ENCODE assay signal across 28 cellular contexts in genomic region chr1:40704817-40705733, GRCh38. TPM values are rescaled to one million over a fixed set of nuclear protein-coding genes. Genes with fewer than 3 reads are reported as not detected.
A peak's percentile ranks its signal among the peaks of the same experiment; 100 is the strongest.
DNase-seq lines count a peak whose midpoint lies in the region; ATAC-seq, FAIRE-seq and TF ChIP-seq lines count a peak whose summit lies in the region.
"Had no signal": no experiment of that assay in that cellular context is flagged by ENCODE, and none has a peak within 500 bp of the region (broad histone marks: within the 10 kb centered on the region; RNA-seq: fewer than 3 reads in every experiment).

No MANE protein-coding gene starts in this region.

- no peaks in the 10 kb centered on the region for H3K9me2 ChIP-seq in OCI-LY7 (ENCODE audit: insufficient read depth, low read length)

- peaks cover 52% of the 10 kb centered on the region for H3K4me1 Mint-ChIP-seq in activated naive CD8-positive, alpha-beta T cell (ENCODE audit: low read depth)
- peaks cover 55% of the 10 kb centered on the region for H3K4me1 Mint-ChIP-seq in activated naive CD8-positive, alpha-beta T cell treated with anti-CD3 and anti-CD28 coated beads, Interleukin-2, amount 50 U/mL, for 24 hours
- H3K4me1 Mint-ChIP-seq in type B pancreatic cell (ENCODE audit: unreplicated experiment) (peaks cover 24% of the 10 kb centered on the region), endothelial cell (ENCODE audit: unreplicated experiment) (peaks cover 18% of the 10 kb centered on the region), Caco-2 (ENCODE audit: low read depth, unreplicated experiment) (no peaks in the 10 kb centered on the region)

- H2AFZ ChIP-seq in OCI-LY7 (ENCODE audit: low read length), result no peak overlapping the region
- no peak overlapping the region for H2AFZ ChIP-seq in HepG2 (ENCODE audit: low read length)
- H2AFZ ChIP-seq: GM23248 had no signal

- FAIRE-seq in HepG2 (lab: Jason Lieb, UNC), result no peak
- FAIRE-seq: A549, frontal cortex had no signal

- H3K27me3 Mint-ChIP-seq in activated naive CD8-positive, alpha-beta T cell, result no peaks in the 10 kb centered on the region
- H3K27me3 Mint-ChIP-seq in activated naive CD8-positive, alpha-beta T cell treated with anti-CD3 and anti-CD28 coated beads, Interleukin-2, amount 50 U/mL, for 24 hours, result no peaks in the 10 kb centered on the region
- H3K27me3 Mint-ChIP-seq in type B pancreatic cell, result no peaks in the 10 kb centered on the region
- H3K27me3 Mint-ChIP-seq in endothelial cell (ENCODE audit: unreplicated experiment), result peaks cover 3% of the 10 kb centered on the region
- H3K27me3 Mint-ChIP-seq in Caco-2 (ENCODE audit: insufficient read depth, unreplicated experiment), result no peaks in the 10 kb centered on the region

- DNase-seq in activated naive CD8-positive, alpha-beta T cell treated with anti-CD3 and anti-CD28 coated beads, Interleukin-2, amount 50 U/mL, for 24 hours, result no peak
- no peak for DNase-seq in OCI-LY7 (ENCODE audit: low spot score)
- no peak for DNase-seq in HepG2 (ENCODE audit: low spot score)
- no peak for DNase-seq in type B pancreatic cell (ENCODE audit: extremely low spot score, unreplicated experiment)
- no peak for DNase-seq in endothelial cell (ENCODE audit: low spot score)
- no peak for DNase-seq in Caco-2
- no peak for DNase-seq in RWPE1 (ENCODE audit: low spot score)
- DNase-seq: activated naive CD4-positive, alpha-beta T cell treated with anti-CD3 and anti-CD28 coated beads, Interleukin-2, amount 50 U/mL, for 16 hours; aorta; cortex of kidney; endodermal cell; esophagus squamous epithelium; GM23248; hippocampal formation; KG1; NCI-H1436 treated with DMSO at 0.1 percent for 48 hours; NCI-H524 treated with DMSO at 0.1 percent for 48 hours; RPMI8226; stimulated activated CD4-positive, alpha-beta T cell treated with anti-CD3 and anti-CD28 coated beads, Interleukin-2, amount 100 ng/mL, for 24 hours; upper lobe of left lung; WERI-Rb-1 had no signal

- CTCF ChIA-PET in OCI-LY7 (lab: Charles Lee; ENCODE audit: unreplicated experiment), result interaction anchor here (0.6 kb wide), 1 partner anchor 11 kb away, joined by 5 read pairs; no protein-coding TSS in a partner anchor
- CTCF ChIA-PET in HepG2 (lab: Yijun Ruan, JAX; ENCODE audit: low intra/inter-chr PET ratio, low total read pairs), result no interaction called here
- CTCF ChIA-PET in Caco-2 (lab: Charles Lee), result interaction anchor here (1.2 kb wide), 1 partner anchor 60 kb away, joined by 3 read pairs; no protein-coding TSS in a partner anchor
- CTCF ChIA-PET in RWPE1 (lab: Yijun Ruan, JAX), result interaction anchor here (0.5 kb wide), 1 partner anchor 92 kb away, joined by 3 read pairs; no protein-coding TSS in a partner anchor

- intact Hi-C loops in OCI-LY7 (cut with micrococcal nuclease; ENCODE audit: unreplicated experiment), result no loop called here
- intact Hi-C loops in HepG2 (cut with micrococcal nuclease; ENCODE audit: unreplicated experiment), result no loop called here
- intact Hi-C loops in Caco-2 (cut with micrococcal nuclease; ENCODE audit: unreplicated experiment), result no loop called here

- H3K36me3 Mint-ChIP-seq in activated naive CD8-positive, alpha-beta T cell, result no peaks in the 10 kb centered on the region
- peaks cover 2% of the 10 kb centered on the region for H3K36me3 Mint-ChIP-seq in activated naive CD8-positive, alpha-beta T cell treated with anti-CD3 and anti-CD28 coated beads, Interleukin-2, amount 50 U/mL, for 24 hours (ENCODE audit: low read depth)
- H3K36me3 Mint-ChIP-seq in type B pancreatic cell, result no peaks in the 10 kb centered on the region
- H3K36me3 Mint-ChIP-seq in endothelial cell (ENCODE audit: low read depth, unreplicated experiment), result no peaks in the 10 kb centered on the region
- peaks cover 12% of the 10 kb centered on the region for H3K36me3 Mint-ChIP-seq in Caco-2 (ENCODE audit: insufficient read depth, unreplicated experiment)

- H3K9me3 Mint-ChIP-seq in activated naive CD8-positive, alpha-beta T cell (ENCODE audit: low read depth), result no peaks in the 10 kb centered on the region
- no peaks in the 10 kb centered on the region for H3K9me3 Mint-ChIP-seq in activated naive CD8-positive, alpha-beta T cell treated with anti-CD3 and anti-CD28 coated beads, Interleukin-2, amount 50 U/mL, for 24 hours
- H3K9me3 Mint-ChIP-seq in type B pancreatic cell (no peaks in the 10 kb centered on the region), endothelial cell (ENCODE audit: unreplicated experiment) (no peaks in the 10 kb centered on the region), Caco-2 (ENCODE audit: unreplicated experiment) (no peaks in the 10 kb centered on the region)
- H3K9me3 Mint-ChIP-seq: endodermal cell had no signal

- POLR2A ChIA-PET in OCI-LY7 (lab: Charles Lee), result interaction anchor here (0.7 to 15.4 kb wide), 4 partner anchors 12 to 78 kb away, joined by 3 to 168 read pairs (median 4); partner anchors contain the start of gene NFYC
- POLR2A ChIA-PET in HepG2 (lab: Yijun Ruan, JAX), result interaction anchor here (2.8 to 8.4 kb wide), 2 partner anchors 13 to 53 kb away, joined by 9 to 97 read pairs; partner anchors contain the start of gene NFYC
- POLR2A ChIA-PET in Caco-2 (lab: Charles Lee), result no interaction called here
- POLR2A ChIA-PET in RWPE1 (lab: Yijun Ruan, JAX; ENCODE audit: low non-redundant PET), result no interaction called here

- WGBS in HepG2 (ENCODE audit: low lambda C conversion rate), result 61% methylated on average over 3 of the region's 3 CpGs

- H3K27ac Mint-ChIP-seq in activated naive CD8-positive, alpha-beta T cell, result peak overlapping the region; percentile 34
- H3K27ac Mint-ChIP-seq in activated naive CD8-positive, alpha-beta T cell treated with anti-CD3 and anti-CD28 coated beads, Interleukin-2, amount 50 U/mL, for 24 hours, result no peak overlapping the region
- H3K27ac Mint-ChIP-seq in type B pancreatic cell (peak overlapping the region; percentile 94), endothelial cell (ENCODE audit: unreplicated experiment) (no peak overlapping the region), Caco-2 (ENCODE audit: unreplicated experiment) (no peak overlapping the region)

- H4K20me1 ChIP-seq in OCI-LY7 (ENCODE audit: insufficient read depth, low read length) (no peaks in the 10 kb centered on the region), HepG2 (ENCODE audit: insufficient read depth, low read length) (no peaks in the 10 kb centered on the region)

- no TSS peak for BruUV-seq in OCI-LY7 (replicated peaks; lab: Mats Ljungman, UMichigan)
- BruUV-seq in HepG2 (replicated peaks; lab: Mats Ljungman, UMichigan), result no TSS peak
- no TSS peak for BruUV-seq in Caco-2 (replicated peaks; lab: Mats Ljungman, UMichigan)

- peak overlapping the region; percentile 16; the same call in 1 of the 2 replicates for H3K4me2 ChIP-seq in OCI-LY7 (ENCODE audit: low read length)
- peak overlapping the region; percentile 25; the same call in 1 of the 2 replicates for H3K4me2 ChIP-seq in HepG2 (ENCODE audit: low read depth, low read length)
- H3K4me2 ChIP-seq: A549 had no signal

- no peaks in the 10 kb centered on the region for H3K36me3 ChIP-seq in OCI-LY7 (ENCODE audit: insufficient read depth, low read length)
- H3K36me3 ChIP-seq in HepG2 (replicated peaks in 1 of 2; ENCODE audit: control insufficient read depth in 1 of 2, insufficient read depth in 2 of 2, low read length in 2 of 2), result no peaks in the 10 kb centered on the region
- no peaks in the 10 kb centered on the region for H3K36me3 ChIP-seq in Caco-2 (ENCODE audit: control insufficient read depth, insufficient read depth, low read length)
- H3K36me3 ChIP-seq: esophagus squamous epithelium, neutrophil, upper lobe of left lung, WERI-Rb-1 had no signal

- no peak for TF ChIP-seq EP300 in HepG2 (IDR thresholded peaks at IDR 0.05; ENCODE audit: low read depth in 2 of 2, low read length in 2 of 2)
- TF ChIP-seq EP300 in HepG2 (CRISPR knock-in tag; IDR thresholded peaks at IDR 0.05; ENCODE audit: borderline replicate concordance), result no peak

- no peak overlapping the region for H3K4me3 Mint-ChIP-seq in activated naive CD8-positive, alpha-beta T cell
- no peak overlapping the region for H3K4me3 Mint-ChIP-seq in activated naive CD8-positive, alpha-beta T cell treated with anti-CD3 and anti-CD28 coated beads, Interleukin-2, amount 50 U/mL, for 24 hours
- H3K4me3 Mint-ChIP-seq in type B pancreatic cell, result no peak overlapping the region
- no peak overlapping the region for H3K4me3 Mint-ChIP-seq in endothelial cell (ENCODE audit: unreplicated experiment)
- H3K4me3 Mint-ChIP-seq in Caco-2 (ENCODE audit: unreplicated experiment), result no peak overlapping the region
- H3K4me3 Mint-ChIP-seq: endodermal cell had no signal

- in situ Hi-C loops in HepG2 (cut with HindIII; ENCODE audit: extremely low pct_ligation_motif_present, low pct_unique_long_range_greater_than_20kb), result no loop called here

- H3K27ac ChIP-seq in OCI-LY7 (ENCODE audit: low read depth, low read length, poor library complexity, severe bottlenecking) (no peak overlapping the region), HepG2 (ENCODE audit: extremely low read length, insufficient read depth, low read length) (no peak overlapping the region), RWPE1 (no peak overlapping the region)
- H3K27ac ChIP-seq: A549, GM23248, neutrophil, upper lobe of left lung, WERI-Rb-1 had no signal

- no peak overlapping the region for H3K4me3 ChIP-seq in OCI-LY7 (ENCODE audit: low read depth, low read length, poor library complexity, severe bottlenecking)
- H3K4me3 ChIP-seq in HepG2 (replicated peaks in 1 of 3; ENCODE audit: insufficient read depth in 1 of 3, low read depth in 2 of 3, low read length in 3 of 3), result no peak overlapping the region
- H3K4me3 ChIP-seq in Caco-2 (ENCODE audit: low read depth, low read length), result no peak overlapping the region
- H3K4me3 ChIP-seq: A549, esophagus squamous epithelium, GM23248, lung, skin epidermis, upper lobe of left lung had no signal

- TF ChIP-seq POLR2A in HepG2 (IDR thresholded peaks at IDR 0.05; ENCODE audit: insufficient read depth in 1 of 2, low read depth in 2 of 2, low read length in 2 of 2), result no peak

- H3K9me3 ChIP-seq in OCI-LY7 (ENCODE audit: low read length) (no peaks in the 10 kb centered on the region), HepG2 (ENCODE audit: low read length) (no peaks in the 10 kb centered on the region), Caco-2 (no peaks in the 10 kb centered on the region)
- H3K9me3 ChIP-seq: A549, esophagus squamous epithelium, neutrophil, upper lobe of left lung had no signal

- no peaks in the 10 kb centered on the region; a peak in 1 of 5 replicates for H3K27me3 ChIP-seq in HepG2 (ENCODE audit: control insufficient read depth in 1 of 2, insufficient read depth in 2 of 2, low read length in 2 of 2)
- H3K27me3 ChIP-seq in Caco-2 (replicated peaks; ENCODE audit: control insufficient read depth, insufficient read depth, low read length), result no peaks in the 10 kb centered on the region
- H3K27me3 ChIP-seq: esophagus squamous epithelium, neutrophil, upper lobe of left lung had no signal

- H3K4me1 ChIP-seq in OCI-LY7 (ENCODE audit: insufficient read depth, low read length, poor library complexity, severe bottlenecking) (peaks cover 68% of the 10 kb centered on the region), HepG2 (ENCODE audit: insufficient read depth, low read length) (peaks cover 68% of the 10 kb centered on the region), Caco-2 (peaks cover 10% of the 10 kb centered on the region)

- no peak for TF ChIP-seq CTCF in OCI-LY7 (conservative IDR thresholded peaks at IDR 0.05; ENCODE audit: low read length)
- TF ChIP-seq CTCF in HepG2 (CRISPR knock-in tag; IDR thresholded peaks at IDR 0.05), result no peak
- no peak for TF ChIP-seq CTCF in type B pancreatic cell (conservative IDR thresholded peaks at IDR 0.05)
- no peak for TF ChIP-seq CTCF in endothelial cell (IDR thresholded peaks at IDR 0.05; ENCODE audit: unreplicated experiment)
- no peak for TF ChIP-seq CTCF in Caco-2 (IDR thresholded peaks at IDR 0.05; ENCODE audit: insufficient read depth in 1 of 2, low read depth in 1 of 2, low read length in 1 of 2, severe bottlenecking in 1 of 2, unreplicated experiment in 1 of 2)
- no peak for TF ChIP-seq CTCF in RWPE1 (conservative IDR thresholded peaks at IDR 0.05; ENCODE audit: low read depth)

- no peak for ATAC-seq in activated naive CD8-positive, alpha-beta T cell treated with anti-CD3 and anti-CD28 coated beads, Interleukin-2, amount 50 U/mL, for 24 hours
- ATAC-seq in HepG2, result no peak
- ATAC-seq: A549, SK-N-SH treated with all-trans-retinoic acid at 6 μM for 48 hours had no signal

- no peak overlapping the region for H3K9ac ChIP-seq in HepG2 (ENCODE audit: insufficient read depth, low read depth, low read length)
- H3K9ac ChIP-seq: GM23248 had no signal

- no peak for TF ChIP-seq RAD21 in HepG2 (CRISPR knock-in tag; IDR thresholded peaks at IDR 0.05)

- H3K79me2 ChIP-seq in OCI-LY7 (ENCODE audit: insufficient read depth, low read depth, low read length) (peaks cover 99% of the 10 kb centered on the region), HepG2 (ENCODE audit: insufficient read depth, low read length) (peaks cover 86% of the 10 kb centered on the region)

RNA-seq across cellular contexts. Expression of gene NFYC, which starts 13.6 kb away (rescaled TPM):
- 29.3 and 39.1 TPM in 2 replicates for total RNA-seq in OCI-LY7 (2014; rRNA removed; shearing (Covaris generic))
- total RNA-seq in OCI-LY7 (2022), result 71.0 and 77.1 TPM in 2 replicates
- total RNA-seq in HepG2 (2016; rRNA removed; fragmentation: Illumina TruSeq; extraction: Trizol), result 33.9 and 41.3 TPM in 2 replicates
- total RNA-seq in HepG2 (2016; cell fraction: cytosol; rRNA removed; fragmentation: Illumina TruSeq; extraction: Trizol; ENCODE audit: low read depth), result 25.9 and 26.3 TPM in 2 replicates
- total RNA-seq in HepG2 (2016; cell fraction: insoluble cytoplasmic fraction; rRNA removed; fragmentation: Illumina TruSeq; extraction: Trizol), result 33.9 and 40.9 TPM in 2 replicates
- 39.1 and 40.3 TPM in 2 replicates for total RNA-seq in HepG2 (2016; cell fraction: membrane; rRNA removed; fragmentation: Illumina TruSeq; extraction: Trizol)
- total RNA-seq in HepG2 (2016; cell fraction: nucleus; rRNA removed; fragmentation: Illumina TruSeq; extraction: Trizol), result 32.4 and 36.8 TPM in 2 replicates
- 69.6 and 73.7 TPM in 2 replicates for polyA plus RNA-seq in HepG2 (2011; rRNA removed)
- 53.5 and 68.5 TPM in 2 replicates for polyA plus RNA-seq in HepG2 (2011; cell fraction: cytosol; rRNA removed)
- polyA plus RNA-seq in HepG2 (2011; cell fraction: nucleus; rRNA removed), result 81.8 and 103 TPM in 2 replicates
- 34.0 and 34.2 TPM in 2 replicates for polyA plus RNA-seq in HepG2 (2012)
- 36.8 and 37.1 TPM in 2 replicates for polyA plus RNA-seq in HepG2 (2016; cell fraction: cytosol; fragmentation: Illumina TruSeq; extraction: Trizol; ENCODE audit: low read depth)
- polyA plus RNA-seq in HepG2 (2016; cell fraction: insoluble cytoplasmic fraction; fragmentation: Illumina TruSeq; extraction: Trizol; ENCODE audit: low read depth), result 67.3 and 76.9 TPM in 2 replicates
- polyA plus RNA-seq in HepG2 (2016; cell fraction: membrane; fragmentation: Illumina TruSeq; extraction: Trizol; ENCODE audit: low read depth), result 46.4 and 53.8 TPM in 2 replicates
- 88.2 and 99.1 TPM in 2 replicates for polyA plus RNA-seq in HepG2 (2016; cell fraction: nucleus; fragmentation: Illumina TruSeq; extraction: Trizol; ENCODE audit: insufficient read depth, low read depth)
- 97.3 and 101 TPM in 2 replicates for polyA minus RNA-seq in HepG2 (2011; rRNA and poly(A)+ RNA removed; ENCODE audit: low replicate concordance)
- polyA minus RNA-seq in HepG2 (2011; cell fraction: cytosol; rRNA and poly(A)+ RNA removed), result 34.4 and 38.4 TPM in 2 replicates
- polyA minus RNA-seq in HepG2 (2011; cell fraction: nucleus; rRNA and poly(A)+ RNA removed), result 57.3 and 58.2 TPM in 2 replicates
- total RNA-seq in type B pancreatic cell (ENCODE audit: low replicate concordance), result 70.0 and 71.3 TPM in 2 replicates
- total RNA-seq in endothelial cell (ENCODE audit: unreplicated experiment), result 49.7 TPM
- 45.5 and 61.6 TPM in 2 replicates for total RNA-seq in Caco-2 (2022)

RNA-seq across cellular contexts. Expression of gene RIMS3, which starts 39.6 kb away (rescaled TPM):
- 79.5 and 89.3 TPM in 2 replicates for total RNA-seq in OCI-LY7 (2014; rRNA removed; shearing (Covaris generic))
- total RNA-seq in OCI-LY7 (2022) (80.3 and 106 TPM in 2 replicates), HepG2 (2016; rRNA removed; fragmentation: Illumina TruSeq; extraction: Trizol) (5.4 TPM in 2 replicates), type B pancreatic cell (ENCODE audit: low replicate concordance) (2.0 and 4.2 TPM in 2 replicates), endothelial cell (ENCODE audit: unreplicated experiment) (5.4 TPM), Caco-2 (2022) (2.8 and 3.1 TPM in 2 replicates)
- total RNA-seq in HepG2 (2016; cell fraction: cytosol; rRNA removed; fragmentation: Illumina TruSeq; extraction: Trizol; ENCODE audit: low read depth), result 4.3 and 5.4 TPM in 2 replicates
- 4.6 and 5.5 TPM in 2 replicates for total RNA-seq in HepG2 (2016; cell fraction: insoluble cytoplasmic fraction; rRNA removed; fragmentation: Illumina TruSeq; extraction: Trizol)
- 7.8 and 9.0 TPM in 2 replicates for total RNA-seq in HepG2 (2016; cell fraction: membrane; rRNA removed; fragmentation: Illumina TruSeq; extraction: Trizol)
- 3.8 and 4.7 TPM in 2 replicates for total RNA-seq in HepG2 (2016; cell fraction: nucleus; rRNA removed; fragmentation: Illumina TruSeq; extraction: Trizol)
- polyA plus RNA-seq in HepG2 (2011; rRNA removed), result 2.1 and 3.4 TPM in 2 replicates
- polyA plus RNA-seq in HepG2 (2011; cell fraction: cytosol; rRNA removed), result 1.6 and 1.8 TPM in 2 replicates
- polyA plus RNA-seq in HepG2 (2011; cell fraction: nucleus; rRNA removed), result 7.7 and 9.6 TPM in 2 replicates
- 2.2 and 3.0 TPM in 2 replicates for polyA plus RNA-seq in HepG2 (2012)
- polyA plus RNA-seq in HepG2 (2016; cell fraction: cytosol; fragmentation: Illumina TruSeq; extraction: Trizol; ENCODE audit: low read depth), result 6.0 TPM in 2 replicates
- polyA plus RNA-seq in HepG2 (2016; cell fraction: insoluble cytoplasmic fraction; fragmentation: Illumina TruSeq; extraction: Trizol; ENCODE audit: low read depth), result 3.3 and 3.7 TPM in 2 replicates
- 7.1 and 8.4 TPM in 2 replicates for polyA plus RNA-seq in HepG2 (2016; cell fraction: membrane; fragmentation: Illumina TruSeq; extraction: Trizol; ENCODE audit: low read depth)
- 5.6 and 5.8 TPM in 2 replicates for polyA plus RNA-seq in HepG2 (2016; cell fraction: nucleus; fragmentation: Illumina TruSeq; extraction: Trizol; ENCODE audit: insufficient read depth, low read depth)
- 1.1 and 3.7 TPM in 2 replicates for polyA minus RNA-seq in HepG2 (2011; rRNA and poly(A)+ RNA removed; ENCODE audit: low replicate concordance)
- 1.5 and 1.9 TPM in 2 replicates for polyA minus RNA-seq in HepG2 (2011; cell fraction: cytosol; rRNA and poly(A)+ RNA removed)
- polyA minus RNA-seq in HepG2 (2011; cell fraction: nucleus; rRNA and poly(A)+ RNA removed), result 2.4 and 3.1 TPM in 2 replicates
- total RNA-seq: GM23248 had no signal

Comparison
In these comparisons a context has a peak if more than half of its experiments do, and no peak if none do; other contexts are left out.
1. H3K27ac Mint-ChIP-seq: peak in activated naive CD8-positive, alpha-beta T cell (single experiment) and type B pancreatic cell (single experiment); none in activated naive CD8-positive, alpha-beta T cell treated with anti-CD3 and anti-CD28 coated beads, Interleukin-2, amount 50 U/mL, for 24 hours (single experiment), endothelial cell (single experiment) and Caco-2 (single experiment).
2. RNA of gene RIMS3, which starts 39.6 kb away (total RNA-seq): 79.5 to 106 TPM in OCI-LY7; 5.4 TPM in endothelial cell (single experiment), 3.8 to 9.0 TPM in HepG2, 2.0 to 4.2 TPM in type B pancreatic cell and 2.8 to 3.1 TPM in Caco-2; every median in the first group is over 4 times any median in the second.
3. POLR2A ChIA-PET loops: an anchor here in OCI-LY7 (0.7 to 15.4 kb wide) and HepG2 (2.8 to 8.4 kb wide); none called in Caco-2 and RWPE1.